7 cellular contexts compared by ENCODE assay signal in the genomic region with DNA sequence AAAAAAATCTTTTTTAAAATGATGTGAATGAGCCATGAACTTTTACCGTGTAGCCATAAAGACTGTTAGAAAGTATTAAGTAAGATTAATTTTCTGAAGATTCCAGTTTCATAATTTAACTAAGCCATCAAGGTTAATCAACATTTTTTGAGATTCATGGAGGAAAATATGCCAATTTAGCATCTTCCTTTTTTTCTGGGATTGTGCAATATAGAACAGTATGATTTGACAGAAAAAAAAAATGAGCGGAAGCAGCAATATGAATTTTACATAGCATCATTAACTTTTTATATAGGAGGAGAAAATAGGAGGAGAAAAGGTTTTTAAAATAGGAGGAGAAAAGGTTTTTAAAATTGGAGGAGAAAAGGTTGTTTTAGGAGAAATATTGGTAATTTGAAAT.
"Had no signal": no experiment of that assay in that cellular context is flagged by ENCODE, and none has a peak within 500 bp of the region (broad histone marks: within the 10 kb centered on the region; RNA-seq: fewer than 3 reads in every experiment).

No MANE protein-coding gene starts in this region.

- DNase-seq: GDM1, GF-D8 had no signal

- ATAC-seq: GM12878 had no signal

- FAIRE-seq: GM12878, GM12891, GM12892, GM18507, GM19239 had no signal

- H3K4me3 ChIP-seq: GM12878 had no signal
